11 cellular contexts compared by ENCODE assay signal in genomic region chr16:89392881-89393730, GRCh38.
DNase-seq lines count a peak whose midpoint lies in the region; ATAC-seq and TF ChIP-seq lines count a peak whose summit lies in the region.
"Had no signal": no experiment of that assay in that cellular context is flagged by ENCODE, and none has a peak within 500 bp of the region (broad histone marks: within the 10 kb centered on the region; RNA-seq: fewer than 3 reads in every experiment).

No MANE protein-coding gene starts in this region.

- no peaks in the 10 kb centered on the region for H3K9me3 ChIP-seq in naive thymus-derived CD4-positive, alpha-beta T cell (ENCODE audit: control insufficient read depth in 2 of 3, low read length in 3 of 3)
- H3K9me3 ChIP-seq: left lung had no signal

- ATAC-seq in naive thymus-derived CD4-positive, alpha-beta T cell: no peak
- ATAC-seq in GM21515 (IDR thresholded peaks at IDR 0.05; ENCODE audit: unreplicated experiment): no peak
- ATAC-seq in HG03457 (IDR thresholded peaks at IDR 0.05; ENCODE audit: unreplicated experiment): no peak
- ATAC-seq in GM19395 (IDR thresholded peaks at IDR 0.05; ENCODE audit: unreplicated experiment): no peak
- ATAC-seq in HG03442 (IDR thresholded peaks at IDR 0.05; ENCODE audit: unreplicated experiment): no peak

- H3K27me3 ChIP-seq in naive thymus-derived CD4-positive, alpha-beta T cell (ENCODE audit: control insufficient read depth in 2 of 2, insufficient read depth in 2 of 2, low read length in 2 of 2): no peaks in the 10 kb centered on the region
- H3K27me3 ChIP-seq: left lung had no signal

- DNase-seq in HFFc6 (no peak), dermis microvascular lymphatic vessel endothelial cell (ENCODE audit: low read depth in 2 of 2) (peak; percentile 42 to 45)
- DNase-seq in naive thymus-derived CD4-positive, alpha-beta T cell: no peak
- DNase-seq: activated naive CD4-positive, alpha-beta T cell treated with anti-CD3 and anti-CD28 coated beads, Interleukin-2, amount 10 ng/mL, durations not matched to agents 7 days and 5 days; MM.1S had no signal

- peaks cover 6% of the 10 kb centered on the region for H3K36me3 Mint-ChIP-seq in HFFc6 (ENCODE audit: low read depth)
- peaks cover 4 to 26% (median 21%) of the 10 kb centered on the region in 5 donors for H3K36me3 Mint-ChIP-seq in naive thymus-derived CD4-positive, alpha-beta T cell

- no peaks in the 10 kb centered on the region; the same call in 1 of the 2 replicates for H3K9me3 Mint-ChIP-seq in HFFc6
- peaks cover 0 to 5% (median 3%) of the 10 kb centered on the region in 11 donors for H3K9me3 Mint-ChIP-seq in naive thymus-derived CD4-positive, alpha-beta T cell
- H3K9me3 Mint-ChIP-seq: activated naive CD4-positive, alpha-beta T cell treated with anti-CD3 and anti-CD28 coated beads, Interleukin-2, amount 10 ng/mL, durations not matched to agents 7 days and 5 days had no signal

- POLR2A ChIA-PET in naive thymus-derived CD4-positive, alpha-beta T cell (lab: Charles Lee): no interaction called here

- H3K4me3 ChIP-seq in naive thymus-derived CD4-positive, alpha-beta T cell (ENCODE audit: low read length): no peak overlapping the region
- H3K4me3 ChIP-seq: left lung had no signal

- CTCF ChIA-PET in naive thymus-derived CD4-positive, alpha-beta T cell (lab: Charles Lee): no interaction called here

- peaks cover 13 to 28% of the 10 kb centered on the region in 2 donors for H3K4me1 ChIP-seq in naive thymus-derived CD4-positive, alpha-beta T cell (ENCODE audit: control insufficient read depth in 2 of 2, insufficient read depth in 2 of 2, low read length in 2 of 2)

- H3K4me3 Mint-ChIP-seq in HFFc6: peak overlapping the region; percentile 10; the same call in 1 of the 2 replicates
- peak overlapping the region in 1 of 10 donors; percentile 47 for H3K4me3 Mint-ChIP-seq in naive thymus-derived CD4-positive, alpha-beta T cell
- H3K4me3 Mint-ChIP-seq: activated naive CD4-positive, alpha-beta T cell treated with anti-CD3 and anti-CD28 coated beads, Interleukin-2, amount 10 ng/mL, durations not matched to agents 7 days and 5 days had no signal

- no peaks in the 10 kb centered on the region; the same call in none of the 2 replicates for H3K27me3 Mint-ChIP-seq in HFFc6 (ENCODE audit: insufficient read depth)
- no peaks in the 10 kb centered on the region for H3K27me3 Mint-ChIP-seq in naive thymus-derived CD4-positive, alpha-beta T cell
- H3K27me3 Mint-ChIP-seq: activated naive CD4-positive, alpha-beta T cell treated with anti-CD3 and anti-CD28 coated beads, Interleukin-2, amount 10 ng/mL, durations not matched to agents 7 days and 5 days had no signal

- peak overlapping the region; percentile 64 for H3K27ac ChIP-seq in C4-2B
- no peak overlapping the region for H3K27ac ChIP-seq in naive thymus-derived CD4-positive, alpha-beta T cell (ENCODE audit: low read depth, low read length)
- H3K27ac ChIP-seq: left lung had no signal

- peak overlapping the region; percentile 36; the same call in 1 of the 2 replicates for H3K27ac Mint-ChIP-seq in HFFc6
- peak overlapping the region in 6 of 9 donors; percentile 16 to 85 (median 54) for H3K27ac Mint-ChIP-seq in naive thymus-derived CD4-positive, alpha-beta T cell
- H3K27ac Mint-ChIP-seq: activated naive CD4-positive, alpha-beta T cell treated with anti-CD3 and anti-CD28 coated beads, Interleukin-2, amount 10 ng/mL, durations not matched to agents 7 days and 5 days had no signal

- H3K4me1 Mint-ChIP-seq in HFFc6 (ENCODE audit: low read depth): peaks cover 34% of the 10 kb centered on the region
- H3K4me1 Mint-ChIP-seq in naive thymus-derived CD4-positive, alpha-beta T cell: peaks cover 38 to 88% (median 66%) of the 10 kb centered on the region in 7 donors

- H3K36me3 ChIP-seq in naive thymus-derived CD4-positive, alpha-beta T cell (ENCODE audit: control insufficient read depth in 2 of 3, insufficient read depth in 3 of 3, low read length in 3 of 3): peaks cover 0 to 20% (median 4%) of the 10 kb centered on the region in 3 experiments
- H3K36me3 ChIP-seq: left lung had no signal

- intact Hi-C loops in naive thymus-derived CD4-positive, alpha-beta T cell (cut with micrococcal nuclease): loop anchor here in 1 of 2 donors (2.0 kb wide), 1 partner anchor 14 kb away; no protein-coding TSS in a partner anchor

- TF ChIP-seq CTCF in C4-2B (conservative IDR thresholded peaks at IDR 0.05): no peak
- no peak for TF ChIP-seq CTCF in HFFc6 (IDR thresholded peaks at IDR 0.05)

Comparison
In these comparisons a context has a peak if more than half of its experiments do, and no peak if none do; other contexts are left out.
1. DNase-seq: peak in dermis microvascular lymphatic vessel endothelial cell (2 of 2); none in HFFc6 (single experiment) and naive thymus-derived CD4-positive, alpha-beta T cell (0 of 9).